ENCODE assay signal across 15 cellular contexts in the genomic region with DNA sequence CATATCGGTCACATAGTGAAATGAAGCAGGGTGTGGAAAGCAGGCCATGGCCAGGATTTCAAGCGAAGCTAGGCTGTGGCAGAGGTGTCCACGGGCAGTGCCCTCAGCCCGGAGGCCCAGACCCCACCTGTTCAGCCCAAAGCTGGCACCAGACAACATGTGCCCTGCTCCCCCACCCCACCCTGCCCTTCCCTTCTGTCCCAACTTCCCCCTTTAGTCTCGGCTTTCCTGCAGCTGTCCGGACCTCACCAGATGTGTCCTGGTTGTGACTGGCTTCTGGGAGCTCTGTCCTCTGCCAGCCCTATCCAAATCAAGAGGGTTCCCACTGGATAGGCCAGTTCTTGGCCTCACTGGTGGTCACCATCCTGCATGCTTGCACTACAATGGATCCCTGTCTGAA.
"Had no signal": no experiment of that assay in that cellular context is flagged by ENCODE, and none has a peak within 500 bp of the region (broad histone marks: within the 10 kb centered on the region; RNA-seq: fewer than 3 reads in every experiment).

No MANE protein-coding gene starts in this region.

- H3K4me1 ChIP-seq: adrenal gland, esophagus squamous epithelium, transverse colon had no signal

- H3K27me3 Mint-ChIP-seq: activated naive CD4-positive, alpha-beta T cell treated with anti-CD3 and anti-CD28 coated beads, Interleukin-2, amount 50 U/mL, for 24 hours; effector memory CD8-positive, alpha-beta T cell; stimulated activated naive CD8-positive, alpha-beta T cell treated with anti-CD3 and anti-CD28 coated beads, Interleukin-15, Interleukin-2, amounts not matched to agents 100 ng/mL and 50 ng/mL, for 24 hours had no signal

- H3K36me3 ChIP-seq: adrenal gland, cardiac muscle cell, esophagus squamous epithelium, suprapubic skin, transverse colon, vagina had no signal

- H3K4me1 Mint-ChIP-seq: activated naive CD4-positive, alpha-beta T cell treated with anti-CD3 and anti-CD28 coated beads, Interleukin-2, amount 50 U/mL, for 24 hours had no signal

- H3K27ac Mint-ChIP-seq: activated naive CD4-positive, alpha-beta T cell treated with anti-CD3 and anti-CD28 coated beads, Interleukin-2, amount 50 U/mL, for 24 hours; activated T-cell treated with anti-CD3 and anti-CD28 coated beads, Interleukin-2, amount 50 U/mL, for 72 hours; natural killer cell treated with Interleukin-12 subunit alpha and Interleukin-12 subunit beta and Interleukin-15 and Interleukin-18, amount 100 ng/mL, for 72 hours; stimulated activated naive CD8-positive, alpha-beta T cell treated with anti-CD3 and anti-CD28 coated beads, Interleukin-15, Interleukin-2, amounts not matched to agents 100 ng/mL and 50 ng/mL, for 24 hours; T-helper 1 cell treated with Interleukin-12 subunit alpha and Interleukin-12 subunit beta and Interleukin-4 antibody, amounts not matched to agents 30 μg/mL and 1 μg/mL, for 36 hours had no signal

- H3K4me3 ChIP-seq: adrenal gland, cardiac muscle cell, esophagus squamous epithelium, suprapubic skin, transverse colon, vagina had no signal

- H3K4me3 Mint-ChIP-seq: activated naive CD4-positive, alpha-beta T cell treated with anti-CD3 and anti-CD28 coated beads, Interleukin-2, amount 50 U/mL, for 24 hours; activated T-cell treated with anti-CD3 and anti-CD28 coated beads, Interleukin-2, amount 50 U/mL, for 72 hours; effector memory CD8-positive, alpha-beta T cell; natural killer cell treated with Interleukin-12 subunit alpha and Interleukin-12 subunit beta and Interleukin-15 and Interleukin-18, amount 100 ng/mL, for 72 hours; stimulated activated naive CD8-positive, alpha-beta T cell treated with anti-CD3 and anti-CD28 coated beads, Interleukin-15, Interleukin-2, amounts not matched to agents 100 ng/mL and 50 ng/mL, for 24 hours; T-helper 1 cell treated with Interleukin-12 subunit alpha and Interleukin-12 subunit beta and Interleukin-4 antibody, amounts not matched to agents 30 μg/mL and 1 μg/mL, for 36 hours had no signal

- H3K36me3 Mint-ChIP-seq: activated naive CD4-positive, alpha-beta T cell treated with anti-CD3 and anti-CD28 coated beads, Interleukin-2, amount 50 U/mL, for 24 hours; natural killer cell treated with Interleukin-12 subunit alpha and Interleukin-12 subunit beta and Interleukin-15 and Interleukin-18, amount 100 ng/mL, for 72 hours had no signal

- H3K27ac ChIP-seq: adrenal gland, cardiac muscle cell, esophagus squamous epithelium, suprapubic skin, transverse colon, vagina, VCaP had no signal

- H3K9me3 Mint-ChIP-seq: activated naive CD4-positive, alpha-beta T cell treated with anti-CD3 and anti-CD28 coated beads, Interleukin-2, amount 50 U/mL, for 24 hours; natural killer cell treated with Interleukin-12 subunit alpha and Interleukin-12 subunit beta and Interleukin-15 and Interleukin-18, amount 100 ng/mL, for 72 hours had no signal

- H3K27me3 ChIP-seq: esophagus squamous epithelium, suprapubic skin, transverse colon, vagina had no signal

- ATAC-seq: activated T-cell treated with anti-CD3 and anti-CD28 coated beads, Interleukin-2, amount 50 U/mL, for 72 hours; effector memory CD8-positive, alpha-beta T cell had no signal

- H3K9me3 ChIP-seq: adrenal gland, suprapubic skin, vagina had no signal

- DNase-seq: activated CD4-positive, alpha-beta T cell treated with anti-CD3 and anti-CD28 coated beads, Interleukin-2, amount 50 U/mL, for 4 hours; activated effector memory CD4-positive, alpha-beta T cell treated with anti-CD3 and anti-CD28 coated beads, Interleukin-2, amount 50 U/mL, for 16 hours; activated T-cell treated with anti-CD3 and anti-CD28 coated beads, Interleukin-2, amount 50 U/mL, for 72 hours; adrenal gland; effector memory CD8-positive, alpha-beta T cell; esophagus squamous epithelium; transverse colon had no signal
